Comparison of ENCODE assay signal across 28 cellular contexts in the genomic region with DNA sequence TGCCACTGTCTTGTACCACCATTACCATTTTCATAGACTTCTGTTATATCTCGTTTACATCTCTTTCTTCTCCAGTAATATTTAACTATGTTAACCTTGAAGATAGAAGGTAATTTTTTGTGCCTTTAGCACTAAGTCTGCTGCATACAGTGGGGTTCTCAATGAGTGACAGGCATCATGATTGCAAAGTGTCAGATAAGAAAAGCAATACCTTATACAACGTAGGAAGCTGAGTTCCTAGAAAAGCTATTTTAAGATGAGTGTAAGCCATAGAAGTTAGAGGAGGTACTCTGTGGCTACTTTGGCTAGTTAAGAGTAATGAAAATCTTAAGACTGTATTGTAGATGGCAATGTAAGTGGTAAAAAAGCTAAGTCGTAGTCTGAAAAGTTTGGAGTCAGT. TPM values are rescaled to one million over a fixed set of nuclear protein-coding genes. Genes with fewer than 3 reads are reported as not detected.
DNase-seq lines count a peak whose midpoint lies in the region; ATAC-seq, FAIRE-seq and TF ChIP-seq lines count a peak whose summit lies in the region.
"Had no signal": no experiment of that assay in that cellular context is flagged by ENCODE, and none has a peak within 500 bp of the region (broad histone marks: within the 10 kb centered on the region; RNA-seq: fewer than 3 reads in every experiment).

No MANE protein-coding gene starts in this region.

- POLR2A ChIA-PET in activated CD8-positive, alpha-beta T cell treated with anti-CD3 and anti-CD28 coated beads, Interleukin-2, amount 10 ng/mL, durations not matched to agents 7 days and 5 days (lab: Charles Lee): interaction anchor here (1.4 to 2.7 kb wide), 2 partner anchors 11 to 40 kb away, joined by 3 to 26 read pairs; a partner anchor contains a TSS

- FAIRE-seq in G401.6 (lab: Jason Lieb, UNC): peak; percentile 73
- FAIRE-seq: A549 had no signal

- intact Hi-C loops in activated CD4-positive, alpha-beta T cell treated with anti-CD3 and anti-CD28 coated beads, Interleukin-2, amount 10 ng/mL, durations not matched to agents 24 days and 14 days (cut with micrococcal nuclease): no loop called here

- H3K4me3 Mint-ChIP-seq in activated CD4-positive, alpha-beta T cell treated with anti-CD3 and anti-CD28 coated beads, Interleukin-2, amount 10 ng/mL, durations not matched to agents 24 days and 14 days: no peak overlapping the region
- no peak overlapping the region for H3K4me3 Mint-ChIP-seq in activated CD8-positive, alpha-beta T cell treated with anti-CD3 and anti-CD28 coated beads, Interleukin-2, amount 10 ng/mL, durations not matched to agents 7 days and 5 days
- H3K4me3 Mint-ChIP-seq in mesothelial cell of epicardium (no peak overlapping the region), nephron progenitor cell (no peak overlapping the region)
- H3K4me3 Mint-ChIP-seq: activated T-helper 1 cell treated with anti-CD3 and anti-CD28 coated beads, Interleukin-12 subunit alpha, Interleukin-12 subunit beta, Interleukin-2, Interleukin-4 antibody, amounts not matched to agents 30 ng/mL and 10 ng/mL and 1 ng/mL, durations not matched to agents 14 hours and 24 hours and 36 hours; GM23338; HFFc6; stimulated activated naive B cell treated with anti-CD40 and anti-IgM and Interleukin-4, amounts not matched to agents 10 μg/mL and 1 μg/mL and 100 μg/mL, for 72 hours; T-cell had no signal

- peaks cover 30% of the 10 kb centered on the region for H3K4me1 Mint-ChIP-seq in activated CD4-positive, alpha-beta T cell treated with anti-CD3 and anti-CD28 coated beads, Interleukin-2, amount 10 ng/mL, durations not matched to agents 24 days and 14 days
- peaks cover 55% of the 10 kb centered on the region for H3K4me1 Mint-ChIP-seq in activated CD8-positive, alpha-beta T cell treated with anti-CD3 and anti-CD28 coated beads, Interleukin-2, amount 10 ng/mL, durations not matched to agents 7 days and 5 days (ENCODE audit: low read depth)
- peaks cover 20% of the 10 kb centered on the region for H3K4me1 Mint-ChIP-seq in mesothelial cell of epicardium
- H3K4me1 Mint-ChIP-seq in nephron progenitor cell: peaks cover 19% of the 10 kb centered on the region

- no peak for DNase-seq in activated CD4-positive, alpha-beta T cell treated with anti-CD3 and anti-CD28 coated beads, Interleukin-2, amount 10 ng/mL, durations not matched to agents 24 days and 14 days
- DNase-seq in activated CD4-positive, alpha-beta T cell treated with anti-CD3 and anti-CD28 coated beads for 1 hour: no peak
- DNase-seq in activated CD8-positive, alpha-beta T cell treated with anti-CD3 and anti-CD28 coated beads, Interleukin-2, amount 10 ng/mL, durations not matched to agents 7 days and 5 days: no peak
- no peak for DNase-seq in mesothelial cell of epicardium (ENCODE audit: low spot score in 2 of 2, unreplicated experiment in 2 of 2)
- no peak for DNase-seq in nephron progenitor cell
- no peak for DNase-seq in mucosa of gallbladder (ENCODE audit: low spot score)
- DNase-seq: activated CD4-positive, CD25-positive, alpha-beta regulatory T cell treated with anti-CD3 and anti-CD28 coated beads, Interleukin-2, amount 50 U/mL, for 72 hours; Calu3; central memory CD4-positive, alpha-beta T cell; cortex of kidney; DMS79 treated with DMSO at 0.1 percent for 48 hours; erythroblast; GF-D8; HFFc6; hypothalamus; left colon; NCI-H1092 treated with DMSO at 0.1 percent for 48 hours; NCI-H187 treated with DMSO at 0.1 percent for 48 hours; NCI-H510A treated with DMSO at 0.1 percent for 48 hours; stimulated activated naive B cell treated with anti-CD40 and anti-IgM and Interleukin-4, amounts not matched to agents 10 μg/mL and 1 μg/mL and 100 μg/mL, for 72 hours; T-cell; upper lobe of right lung had no signal

- no peak for ATAC-seq in activated CD8-positive, alpha-beta T cell treated with anti-CD3 and anti-CD28 coated beads, Interleukin-2, amount 10 ng/mL, durations not matched to agents 7 days and 5 days
- ATAC-seq in GM18867 (IDR thresholded peaks at IDR 0.05; ENCODE audit: unreplicated experiment): no peak
- ATAC-seq: GM23338; left colon; stimulated activated naive B cell treated with anti-CD40 and anti-IgM and Interleukin-4, amounts not matched to agents 10 μg/mL and 1 μg/mL and 100 μg/mL, for 72 hours; T-cell; upper lobe of right lung had no signal

- H3K36me3 Mint-ChIP-seq in activated CD4-positive, alpha-beta T cell treated with anti-CD3 and anti-CD28 coated beads, Interleukin-2, amount 10 ng/mL, durations not matched to agents 24 days and 14 days (ENCODE audit: low read depth): peaks cover 34% of the 10 kb centered on the region
- peaks cover 37% of the 10 kb centered on the region for H3K36me3 Mint-ChIP-seq in activated CD8-positive, alpha-beta T cell treated with anti-CD3 and anti-CD28 coated beads, Interleukin-2, amount 10 ng/mL, durations not matched to agents 7 days and 5 days (ENCODE audit: low read depth)
- H3K36me3 Mint-ChIP-seq in mesothelial cell of epicardium (peaks cover 12% of the 10 kb centered on the region), nephron progenitor cell (ENCODE audit: low read depth) (peaks cover 17% of the 10 kb centered on the region)

- H3K9me3 Mint-ChIP-seq in activated CD4-positive, alpha-beta T cell treated with anti-CD3 and anti-CD28 coated beads, Interleukin-2, amount 10 ng/mL, durations not matched to agents 24 days and 14 days: no peaks in the 10 kb centered on the region
- H3K9me3 Mint-ChIP-seq in activated CD8-positive, alpha-beta T cell treated with anti-CD3 and anti-CD28 coated beads, Interleukin-2, amount 10 ng/mL, durations not matched to agents 7 days and 5 days (ENCODE audit: insufficient read depth): no peaks in the 10 kb centered on the region
- H3K9me3 Mint-ChIP-seq in mesothelial cell of epicardium: no peaks in the 10 kb centered on the region
- H3K9me3 Mint-ChIP-seq in nephron progenitor cell: no peaks in the 10 kb centered on the region
- H3K9me3 Mint-ChIP-seq: activated T-helper 1 cell treated with anti-CD3 and anti-CD28 coated beads, Interleukin-12 subunit alpha, Interleukin-12 subunit beta, Interleukin-2, Interleukin-4 antibody, amounts not matched to agents 30 ng/mL and 10 ng/mL and 1 ng/mL, durations not matched to agents 14 hours and 24 hours and 36 hours; GM23338; HFFc6; stimulated activated naive B cell treated with anti-CD40 and anti-IgM and Interleukin-4, amounts not matched to agents 10 μg/mL and 1 μg/mL and 100 μg/mL, for 72 hours; T-cell had no signal

- TF ChIP-seq CTCF in mesothelial cell of epicardium (IDR thresholded peaks at IDR 0.05; ENCODE audit: unreplicated experiment): no peak
- TF ChIP-seq CTCF in nephron progenitor cell (IDR thresholded peaks at IDR 0.05): no peak

- H3K27ac Mint-ChIP-seq in activated CD4-positive, alpha-beta T cell treated with anti-CD3 and anti-CD28 coated beads, Interleukin-2, amount 10 ng/mL, durations not matched to agents 24 days and 14 days: peak overlapping the region; percentile 12
- H3K27ac Mint-ChIP-seq in activated CD8-positive, alpha-beta T cell treated with anti-CD3 and anti-CD28 coated beads, Interleukin-2, amount 10 ng/mL, durations not matched to agents 7 days and 5 days: peak overlapping the region; percentile 44
- H3K27ac Mint-ChIP-seq in mesothelial cell of epicardium (peak overlapping the region; percentile 10), nephron progenitor cell (no peak overlapping the region)
- H3K27ac Mint-ChIP-seq: activated T-helper 1 cell treated with anti-CD3 and anti-CD28 coated beads, Interleukin-12 subunit alpha, Interleukin-12 subunit beta, Interleukin-2, Interleukin-4 antibody, amounts not matched to agents 30 ng/mL and 10 ng/mL and 1 ng/mL, durations not matched to agents 14 hours and 24 hours and 36 hours; GM23338; stimulated activated naive B cell treated with anti-CD40 and anti-IgM and Interleukin-4, amounts not matched to agents 10 μg/mL and 1 μg/mL and 100 μg/mL, for 72 hours had no signal

- CTCF ChIA-PET in activated CD8-positive, alpha-beta T cell treated with anti-CD3 and anti-CD28 coated beads, Interleukin-2, amount 10 ng/mL, durations not matched to agents 7 days and 5 days (lab: Charles Lee): no interaction called here

- no peaks in the 10 kb centered on the region for H3K27me3 Mint-ChIP-seq in activated CD4-positive, alpha-beta T cell treated with anti-CD3 and anti-CD28 coated beads, Interleukin-2, amount 10 ng/mL, durations not matched to agents 24 days and 14 days
- H3K27me3 Mint-ChIP-seq in activated CD8-positive, alpha-beta T cell treated with anti-CD3 and anti-CD28 coated beads, Interleukin-2, amount 10 ng/mL, durations not matched to agents 7 days and 5 days (ENCODE audit: low read depth): no peaks in the 10 kb centered on the region
- H3K27me3 Mint-ChIP-seq in mesothelial cell of epicardium (ENCODE audit: low read depth): no peaks in the 10 kb centered on the region
- no peaks in the 10 kb centered on the region for H3K27me3 Mint-ChIP-seq in nephron progenitor cell (ENCODE audit: low read depth, poor library complexity)
- H3K27me3 Mint-ChIP-seq: stimulated activated naive B cell treated with anti-CD40 and anti-IgM and Interleukin-4, amounts not matched to agents 10 μg/mL and 1 μg/mL and 100 μg/mL, for 72 hours; T-cell had no signal

RNA-seq across cellular contexts. Expression of a gene that starts 5.3 kb away (rescaled TPM):
- total RNA-seq in activated CD4-positive, alpha-beta T cell treated with anti-CD3 and anti-CD28 coated beads, Interleukin-2, amount 10 ng/mL, durations not matched to agents 24 days and 14 days: 52.1 and 52.5 TPM in 2 replicates
- 10 to 100 TPM; 33.7 to 39.8 TPM for total RNA-seq in activated CD8-positive, alpha-beta T cell treated with anti-CD3 and anti-CD28 coated beads, Interleukin-2, amount 10 ng/mL, durations not matched to agents 7 days and 5 days
- total RNA-seq in mesothelial cell of epicardium (21.0 to 21.4 TPM (median 21.2 TPM) in 3 replicates), mucosa of gallbladder (18.3 TPM)

RNA-seq across cellular contexts. Expression of a gene that starts 11.9 kb away (rescaled TPM):
- 50.9 and 54.5 TPM in 2 replicates for total RNA-seq in activated CD4-positive, alpha-beta T cell treated with anti-CD3 and anti-CD28 coated beads, Interleukin-2, amount 10 ng/mL, durations not matched to agents 24 days and 14 days
- 10 to 100 TPM; 51.4 to 54.8 TPM for total RNA-seq in activated CD8-positive, alpha-beta T cell treated with anti-CD3 and anti-CD28 coated beads, Interleukin-2, amount 10 ng/mL, durations not matched to agents 7 days and 5 days
- 77.2 to 77.8 TPM (median 77.2 TPM) in 3 replicates for total RNA-seq in mesothelial cell of epicardium
- total RNA-seq in mucosa of gallbladder: 48.4 TPM

RNA-seq across cellular contexts. Expression of a gene that starts 24.7 kb away (rescaled TPM):
- 52.2 and 54.4 TPM in 2 replicates for total RNA-seq in activated CD4-positive, alpha-beta T cell treated with anti-CD3 and anti-CD28 coated beads, Interleukin-2, amount 10 ng/mL, durations not matched to agents 24 days and 14 days
- total RNA-seq in activated CD8-positive, alpha-beta T cell treated with anti-CD3 and anti-CD28 coated beads, Interleukin-2, amount 10 ng/mL, durations not matched to agents 7 days and 5 days: 10 to 100 TPM; 51.4 to 57.8 TPM
- 28.6 to 31.0 TPM (median 29.5 TPM) in 3 replicates for total RNA-seq in mesothelial cell of epicardium
- 35.5 TPM for total RNA-seq in mucosa of gallbladder

RNA-seq across cellular contexts. Expression of a gene that starts 25.9 kb away (rescaled TPM):
- total RNA-seq in activated CD4-positive, alpha-beta T cell treated with anti-CD3 and anti-CD28 coated beads, Interleukin-2, amount 10 ng/mL, durations not matched to agents 24 days and 14 days: 0.99 and 1.0 TPM in 2 replicates
- total RNA-seq in activated CD8-positive, alpha-beta T cell treated with anti-CD3 and anti-CD28 coated beads, Interleukin-2, amount 10 ng/mL, durations not matched to agents 7 days and 5 days: 1 to 10 TPM; 1.3 to 1.6 TPM
- 6.7 to 7.5 TPM (median 7.4 TPM) in 3 replicates for total RNA-seq in mesothelial cell of epicardium
- 4.4 TPM for total RNA-seq in mucosa of gallbladder
- total RNA-seq: SK-MEL-5 had no signal

RNA-seq across cellular contexts. Expression of a gene that starts 32.9 kb away (rescaled TPM):
- total RNA-seq in activated CD4-positive, alpha-beta T cell treated with anti-CD3 and anti-CD28 coated beads, Interleukin-2, amount 10 ng/mL, durations not matched to agents 24 days and 14 days: 0.14 TPM in 1 of 2 replicates, not detected in the other
- total RNA-seq in activated CD8-positive, alpha-beta T cell treated with anti-CD3 and anti-CD28 coated beads, Interleukin-2, amount 10 ng/mL, durations not matched to agents 7 days and 5 days: under 1 TPM; 0.23 to 0.63 TPM
- total RNA-seq in mesothelial cell of epicardium (1.3 to 2.7 TPM (median 1.5 TPM) in 3 replicates), mucosa of gallbladder (2.6 TPM)
